In the genomic region with DNA sequence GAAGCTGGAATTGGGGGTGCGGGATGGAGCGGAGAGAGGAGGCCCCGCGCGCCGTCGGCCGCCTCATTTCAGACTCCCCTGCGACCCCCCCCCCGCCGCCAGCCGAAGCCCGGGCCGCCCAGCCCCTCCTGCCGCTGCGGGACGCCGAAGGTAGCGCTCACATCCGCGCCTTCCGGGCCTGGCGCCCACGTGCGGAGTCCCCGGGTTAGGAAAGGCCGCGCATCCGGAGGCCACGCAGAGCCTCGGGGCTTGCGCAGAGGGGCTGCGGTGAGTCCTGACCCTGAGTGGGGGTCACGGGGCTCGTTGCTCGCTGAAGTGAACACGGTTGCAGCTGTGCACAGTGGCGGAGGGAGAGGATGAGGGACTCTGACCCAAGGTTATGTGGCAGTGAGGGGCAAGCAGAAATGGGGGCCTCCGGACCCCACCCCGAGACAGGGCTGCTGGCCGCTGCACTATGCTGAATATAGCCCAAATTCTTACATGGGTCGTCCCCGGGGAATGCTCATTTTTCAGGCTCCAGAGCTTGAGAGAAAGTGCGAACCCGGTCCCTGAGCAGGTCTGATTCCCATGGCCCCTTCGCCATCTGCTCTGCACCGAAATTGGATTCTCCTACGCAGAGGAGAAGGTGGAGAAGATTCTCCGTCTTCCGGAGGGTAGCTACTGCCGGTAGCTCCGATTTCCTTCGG, we compare ENCODE assay signal across 1 cellular context.
TF ChIP-seq lines count a peak whose summit lies in the region.

No MANE protein-coding gene starts in this region.

TF ChIP-seq in K562, 482 proteins besides CTCF, POLR2A, EP300 and RAD21 (continued from another document and continues in another):
- TF ChIP-seq STAT5A (IDR thresholded peaks at IDR 0.05; ENCODE audit: borderline replicate concordance, low read length) (no peak), ZNF121 (CRISPR knock-in tag; conservative IDR thresholded peaks at IDR 0.05) (no peak), KDM1A (IDR thresholded peaks at IDR 0.05) (no peak), NR0B1 (IDR thresholded peaks at IDR 0.05; ENCODE audit: partially characterized antibody) (no peak), DMBX1 (CRISPR knock-in tag; IDR thresholded peaks at IDR 0.05; ENCODE audit: borderline replicate concordance) (no peak), RBM15 (IDR thresholded peaks at IDR 0.05; ENCODE audit: insufficient read depth, low read length) (no peak), LCOR (CRISPR knock-in tag; IDR thresholded peaks at IDR 0.05) (peak; percentile 48; the same call in 1 of the 2 replicates), CBFB (CRISPR knock-in tag; IDR thresholded peaks at IDR 0.05) (peak; percentile 43; the same call in 1 of the 2 replicates), BACH1 (tag; IDR thresholded peaks at IDR 0.05) (no peak), ZKSCAN8 (CRISPR knock-in tag; IDR thresholded peaks at IDR 0.05) (no peak), ZEB2 (IDR thresholded peaks at IDR 0.05) (no peak), HEY1 (CRISPR knock-in tag; IDR thresholded peaks at IDR 0.05; ENCODE audit: borderline replicate concordance) (no peak), PYGO2 (tag; IDR thresholded peaks at IDR 0.05) (no peak), KLF16 (IDR thresholded peaks at IDR 0.05) (no peak), SMC3 (conservative IDR thresholded peaks at IDR 0.05; ENCODE audit: insufficient read depth, low read depth, low read length) (no peak), HCFC1 (IDR thresholded peaks at IDR 0.05; ENCODE audit: low read depth, low read length) (0 out of 2 replicates have a peak, but pooled peaks have one; percentile 29), HMGXB4 (CRISPR knock-in tag; IDR thresholded peaks at IDR 0.05) (peak; percentile 78; the same call in 1 of the 2 replicates), DDX20 (tag; IDR thresholded peaks at IDR 0.05; ENCODE audit: low read depth) (no peak), SIRT6 (IDR thresholded peaks at IDR 0.05; ENCODE audit: low read depth, low read length) (no peak), FOXM1 (IDR thresholded peaks at IDR 0.05; ENCODE audit: low read depth) (no peak), FOXM1 (CRISPR knock-in tag; IDR thresholded peaks at IDR 0.05; ENCODE audit: low read depth) (0 out of 2 replicates have a peak, but pooled peaks have one; percentile 30), ZNF589 (CRISPR knock-in tag; IDR thresholded peaks at IDR 0.05; ENCODE audit: low read depth) (peak; percentile 71; the same call in 1 of the 2 replicates), TAF9B (IDR thresholded peaks at IDR 0.05; ENCODE audit: partially characterized antibody) (no peak), ZNF212 (CRISPR knock-in tag; IDR thresholded peaks at IDR 0.05) (no peak), ZNF507 (tag; conservative IDR thresholded peaks at IDR 0.05) (no peak), POLR2AphosphoS5 (IDR thresholded peaks at IDR 0.05; ENCODE audit: control insufficient read depth, insufficient read depth, low read depth, low read length) (0 out of 2 replicates have a peak, but pooled peaks have one; percentile 5), MBD2 (IDR thresholded peaks at IDR 0.05; ENCODE audit: borderline replicate concordance, low read depth) (no peak), NR2C1 (IDR thresholded peaks at IDR 0.05) (no peak), NR2C1 (tag; IDR thresholded peaks at IDR 0.05) (0 out of 2 replicates have a peak, but pooled peaks have one; percentile 46), TCFL5 (CRISPR knock-in tag; conservative IDR thresholded peaks at IDR 0.05) (no peak), FOXA1 (IDR thresholded peaks at IDR 0.05; ENCODE audit: borderline replicate concordance) (no peak), NR4A1 (CRISPR knock-in tag; IDR thresholded peaks at IDR 0.05) (0 out of 2 replicates have a peak, but pooled peaks have one; percentile 37), NR4A1 (tag; IDR thresholded peaks at IDR 0.05) (no peak)
- TF ChIP-seq, protein P1, sequence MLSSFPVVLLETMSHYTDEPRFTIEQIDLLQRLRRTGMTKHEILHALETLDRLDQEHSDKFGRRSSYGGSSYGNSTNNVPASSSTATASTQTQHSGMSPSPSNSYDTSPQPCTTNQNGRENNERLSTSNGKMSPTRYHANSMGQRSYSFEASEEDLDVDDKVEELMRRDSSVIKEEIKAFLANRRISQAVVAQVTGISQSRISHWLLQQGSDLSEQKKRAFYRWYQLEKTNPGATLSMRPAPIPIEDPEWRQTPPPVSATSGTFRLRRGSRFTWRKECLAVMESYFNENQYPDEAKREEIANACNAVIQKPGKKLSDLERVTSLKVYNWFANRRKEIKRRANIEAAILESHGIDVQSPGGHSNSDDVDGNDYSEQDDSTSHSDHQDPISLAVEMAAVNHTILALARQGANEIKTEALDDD (IDR thresholded peaks at IDR 0.05): no peak
- TF ChIP-seq, protein P2, sequence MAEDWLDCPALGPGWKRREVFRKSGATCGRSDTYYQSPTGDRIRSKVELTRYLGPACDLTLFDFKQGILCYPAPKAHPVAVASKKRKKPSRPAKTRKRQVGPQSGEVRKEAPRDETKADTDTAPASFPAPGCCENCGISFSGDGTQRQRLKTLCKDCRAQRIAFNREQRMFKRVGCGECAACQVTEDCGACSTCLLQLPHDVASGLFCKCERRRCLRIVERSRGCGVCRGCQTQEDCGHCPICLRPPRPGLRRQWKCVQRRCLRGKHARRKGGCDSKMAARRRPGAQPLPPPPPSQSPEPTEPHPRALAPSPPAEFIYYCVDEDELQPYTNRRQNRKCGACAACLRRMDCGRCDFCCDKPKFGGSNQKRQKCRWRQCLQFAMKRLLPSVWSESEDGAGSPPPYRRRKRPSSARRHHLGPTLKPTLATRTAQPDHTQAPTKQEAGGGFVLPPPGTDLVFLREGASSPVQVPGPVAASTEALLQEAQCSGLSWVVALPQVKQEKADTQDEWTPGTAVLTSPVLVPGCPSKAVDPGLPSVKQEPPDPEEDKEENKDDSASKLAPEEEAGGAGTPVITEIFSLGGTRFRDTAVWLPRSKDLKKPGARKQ (CRISPR knock-in tag; IDR thresholded peaks at IDR 0.05): no peak
- TF ChIP-seq, protein P3, sequence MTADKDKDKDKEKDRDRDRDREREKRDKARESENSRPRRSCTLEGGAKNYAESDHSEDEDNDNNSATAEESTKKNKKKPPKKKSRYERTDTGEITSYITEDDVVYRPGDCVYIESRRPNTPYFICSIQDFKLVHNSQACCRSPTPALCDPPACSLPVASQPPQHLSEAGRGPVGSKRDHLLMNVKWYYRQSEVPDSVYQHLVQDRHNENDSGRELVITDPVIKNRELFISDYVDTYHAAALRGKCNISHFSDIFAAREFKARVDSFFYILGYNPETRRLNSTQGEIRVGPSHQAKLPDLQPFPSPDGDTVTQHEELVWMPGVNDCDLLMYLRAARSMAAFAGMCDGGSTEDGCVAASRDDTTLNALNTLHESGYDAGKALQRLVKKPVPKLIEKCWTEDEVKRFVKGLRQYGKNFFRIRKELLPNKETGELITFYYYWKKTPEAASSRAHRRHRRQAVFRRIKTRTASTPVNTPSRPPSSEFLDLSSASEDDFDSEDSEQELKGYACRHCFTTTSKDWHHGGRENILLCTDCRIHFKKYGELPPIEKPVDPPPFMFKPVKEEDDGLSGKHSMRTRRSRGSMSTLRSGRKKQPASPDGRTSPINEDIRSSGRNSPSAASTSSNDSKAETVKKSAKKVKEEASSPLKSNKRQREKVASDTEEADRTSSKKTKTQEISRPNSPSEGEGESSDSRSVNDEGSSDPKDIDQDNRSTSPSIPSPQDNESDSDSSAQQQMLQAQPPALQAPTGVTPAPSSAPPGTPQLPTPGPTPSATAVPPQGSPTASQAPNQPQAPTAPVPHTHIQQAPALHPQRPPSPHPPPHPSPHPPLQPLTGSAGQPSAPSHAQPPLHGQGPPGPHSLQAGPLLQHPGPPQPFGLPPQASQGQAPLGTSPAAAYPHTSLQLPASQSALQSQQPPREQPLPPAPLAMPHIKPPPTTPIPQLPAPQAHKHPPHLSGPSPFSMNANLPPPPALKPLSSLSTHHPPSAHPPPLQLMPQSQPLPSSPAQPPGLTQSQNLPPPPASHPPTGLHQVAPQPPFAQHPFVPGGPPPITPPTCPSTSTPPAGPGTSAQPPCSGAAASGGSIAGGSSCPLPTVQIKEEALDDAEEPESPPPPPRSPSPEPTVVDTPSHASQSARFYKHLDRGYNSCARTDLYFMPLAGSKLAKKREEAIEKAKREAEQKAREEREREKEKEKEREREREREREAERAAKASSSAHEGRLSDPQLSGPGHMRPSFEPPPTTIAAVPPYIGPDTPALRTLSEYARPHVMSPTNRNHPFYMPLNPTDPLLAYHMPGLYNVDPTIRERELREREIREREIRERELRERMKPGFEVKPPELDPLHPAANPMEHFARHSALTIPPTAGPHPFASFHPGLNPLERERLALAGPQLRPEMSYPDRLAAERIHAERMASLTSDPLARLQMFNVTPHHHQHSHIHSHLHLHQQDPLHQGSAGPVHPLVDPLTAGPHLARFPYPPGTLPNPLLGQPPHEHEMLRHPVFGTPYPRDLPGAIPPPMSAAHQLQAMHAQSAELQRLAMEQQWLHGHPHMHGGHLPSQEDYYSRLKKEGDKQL (CRISPR knock-in tag; IDR thresholded peaks at IDR 0.05; ENCODE audit: borderline replicate concordance): no peak
- TF ChIP-seq, protein P4, sequence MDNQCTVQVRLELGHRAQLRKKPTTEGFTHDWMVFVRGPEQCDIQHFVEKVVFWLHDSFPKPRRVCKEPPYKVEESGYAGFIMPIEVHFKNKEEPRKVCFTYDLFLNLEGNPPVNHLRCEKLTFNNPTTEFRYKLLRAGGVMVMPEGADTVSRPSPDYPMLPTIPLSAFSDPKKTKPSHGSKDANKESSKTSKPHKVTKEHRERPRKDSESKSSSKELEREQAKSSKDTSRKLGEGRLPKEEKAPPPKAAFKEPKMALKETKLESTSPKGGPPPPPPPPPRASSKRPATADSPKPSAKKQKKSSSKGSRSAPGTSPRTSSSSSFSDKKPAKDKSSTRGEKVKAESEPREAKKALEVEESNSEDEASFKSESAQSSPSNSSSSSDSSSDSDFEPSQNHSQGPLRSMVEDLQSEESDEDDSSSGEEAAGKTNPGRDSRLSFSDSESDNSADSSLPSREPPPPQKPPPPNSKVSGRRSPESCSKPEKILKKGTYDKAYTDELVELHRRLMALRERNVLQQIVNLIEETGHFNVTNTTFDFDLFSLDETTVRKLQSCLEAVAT (IDR thresholded peaks at IDR 0.05): no peak
- TF ChIP-seq, protein P5, sequence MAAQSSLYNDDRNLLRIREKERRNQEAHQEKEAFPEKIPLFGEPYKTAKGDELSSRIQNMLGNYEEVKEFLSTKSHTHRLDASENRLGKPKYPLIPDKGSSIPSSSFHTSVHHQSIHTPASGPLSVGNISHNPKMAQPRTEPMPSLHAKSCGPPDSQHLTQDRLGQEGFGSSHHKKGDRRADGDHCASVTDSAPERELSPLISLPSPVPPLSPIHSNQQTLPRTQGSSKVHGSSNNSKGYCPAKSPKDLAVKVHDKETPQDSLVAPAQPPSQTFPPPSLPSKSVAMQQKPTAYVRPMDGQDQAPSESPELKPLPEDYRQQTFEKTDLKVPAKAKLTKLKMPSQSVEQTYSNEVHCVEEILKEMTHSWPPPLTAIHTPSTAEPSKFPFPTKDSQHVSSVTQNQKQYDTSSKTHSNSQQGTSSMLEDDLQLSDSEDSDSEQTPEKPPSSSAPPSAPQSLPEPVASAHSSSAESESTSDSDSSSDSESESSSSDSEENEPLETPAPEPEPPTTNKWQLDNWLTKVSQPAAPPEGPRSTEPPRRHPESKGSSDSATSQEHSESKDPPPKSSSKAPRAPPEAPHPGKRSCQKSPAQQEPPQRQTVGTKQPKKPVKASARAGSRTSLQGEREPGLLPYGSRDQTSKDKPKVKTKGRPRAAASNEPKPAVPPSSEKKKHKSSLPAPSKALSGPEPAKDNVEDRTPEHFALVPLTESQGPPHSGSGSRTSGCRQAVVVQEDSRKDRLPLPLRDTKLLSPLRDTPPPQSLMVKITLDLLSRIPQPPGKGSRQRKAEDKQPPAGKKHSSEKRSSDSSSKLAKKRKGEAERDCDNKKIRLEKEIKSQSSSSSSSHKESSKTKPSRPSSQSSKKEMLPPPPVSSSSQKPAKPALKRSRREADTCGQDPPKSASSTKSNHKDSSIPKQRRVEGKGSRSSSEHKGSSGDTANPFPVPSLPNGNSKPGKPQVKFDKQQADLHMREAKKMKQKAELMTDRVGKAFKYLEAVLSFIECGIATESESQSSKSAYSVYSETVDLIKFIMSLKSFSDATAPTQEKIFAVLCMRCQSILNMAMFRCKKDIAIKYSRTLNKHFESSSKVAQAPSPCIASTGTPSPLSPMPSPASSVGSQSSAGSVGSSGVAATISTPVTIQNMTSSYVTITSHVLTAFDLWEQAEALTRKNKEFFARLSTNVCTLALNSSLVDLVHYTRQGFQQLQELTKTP (IDR thresholded peaks at IDR 0.05; ENCODE audit: low read depth in 1 of 2, partially characterized antibody in 2 of 2): no peak
- TF ChIP-seq, protein P6, sequence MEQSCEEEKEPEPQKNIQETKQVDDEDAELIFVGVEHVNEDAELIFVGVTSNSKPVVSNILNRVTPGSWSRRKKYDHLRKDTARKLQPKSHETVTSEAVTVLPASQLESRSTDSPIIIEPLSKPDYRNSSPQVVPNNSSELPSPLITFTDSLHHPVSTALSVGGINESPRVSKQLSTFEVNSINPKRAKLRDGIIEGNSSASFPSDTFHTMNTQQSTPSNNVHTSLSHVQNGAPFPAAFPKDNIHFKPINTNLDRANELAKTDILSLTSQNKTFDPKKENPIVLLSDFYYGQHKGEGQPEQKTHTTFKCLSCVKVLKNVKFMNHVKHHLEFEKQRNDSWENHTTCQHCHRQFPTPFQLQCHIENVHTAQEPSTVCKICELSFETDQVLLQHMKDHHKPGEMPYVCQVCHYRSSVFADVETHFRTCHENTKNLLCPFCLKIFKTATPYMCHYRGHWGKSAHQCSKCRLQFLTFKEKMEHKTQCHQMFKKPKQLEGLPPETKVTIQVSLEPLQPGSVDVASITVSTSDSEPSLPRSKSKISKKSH (CRISPR knock-in tag; IDR thresholded peaks at IDR 0.05): no peak
- TF ChIP-seq, protein P7, sequence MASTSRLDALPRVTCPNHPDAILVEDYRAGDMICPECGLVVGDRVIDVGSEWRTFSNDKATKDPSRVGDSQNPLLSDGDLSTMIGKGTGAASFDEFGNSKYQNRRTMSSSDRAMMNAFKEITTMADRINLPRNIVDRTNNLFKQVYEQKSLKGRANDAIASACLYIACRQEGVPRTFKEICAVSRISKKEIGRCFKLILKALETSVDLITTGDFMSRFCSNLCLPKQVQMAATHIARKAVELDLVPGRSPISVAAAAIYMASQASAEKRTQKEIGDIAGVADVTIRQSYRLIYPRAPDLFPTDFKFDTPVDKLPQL (IDR thresholded peaks at IDR 0.05; ENCODE audit: extremely low read depth, insufficient read length): no peak
